18 cellular contexts compared by ENCODE assay signal in the genomic region with DNA sequence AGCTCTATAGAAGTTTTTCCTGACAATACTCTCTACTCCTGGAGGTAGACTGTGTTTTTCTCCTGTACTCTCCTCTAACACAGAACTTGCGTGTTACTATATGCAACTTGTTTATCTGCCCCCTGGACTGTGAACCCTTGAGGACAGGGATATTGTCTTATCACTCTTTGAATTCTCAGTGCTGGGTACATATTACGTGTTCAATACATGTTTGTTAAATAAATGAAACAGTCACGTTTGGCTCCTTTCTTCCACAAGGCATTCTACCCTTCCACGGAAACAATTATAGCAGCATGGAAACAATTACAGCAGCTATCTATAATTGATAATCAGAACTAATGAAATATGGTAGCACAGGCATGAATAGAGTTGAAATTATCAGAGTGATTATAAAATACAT. TPM values are rescaled to one million over a fixed set of nuclear protein-coding genes. Genes with fewer than 3 reads are reported as not detected.
"Had no signal": no experiment of that assay in that cellular context is flagged by ENCODE, and none has a peak within 500 bp of the region (broad histone marks: within the 10 kb centered on the region; RNA-seq: fewer than 3 reads in every experiment).

No MANE protein-coding gene starts in this region.

- H3K4me1 ChIP-seq: ascending aorta, upper lobe of right lung had no signal

- H3K4me3 ChIP-seq: ascending aorta, dorsolateral prefrontal cortex, neural progenitor cell, ovary, SK-N-MC, upper lobe of right lung had no signal

- H3K36me3 ChIP-seq: ascending aorta, neural progenitor cell, ovary, upper lobe of right lung had no signal

- DNase-seq: activated CD4-positive, alpha-beta T cell treated with anti-CD3 and anti-CD28 coated beads, Interleukin-2, amount 50 U/mL, for 48 hours; activated CD4-positive, CD25-positive, alpha-beta regulatory T cell treated with anti-CD3 and anti-CD28 coated beads, Interleukin-2, amount 50 U/mL, for 72 hours; activated naive CD4-positive, alpha-beta T cell treated with anti-CD3 and anti-CD28 coated beads for 36 hours; activated T-cell treated with anti-CD3 and anti-CD28 coated beads, Interleukin-2, amount 50 U/mL, for 1 hour; dorsolateral prefrontal cortex; erythroblast; hypothalamus; kidney glomerular epithelial cell; midbrain; naive B cell; ovary; stimulated activated naive CD8-positive, alpha-beta T cell treated with anti-CD3 and anti-CD28 coated beads, Interleukin-15, Interleukin-2, amounts not matched to agents 100 U/mL and 50 U/mL, for 24 hours; T-helper 1 cell; T1000; upper lobe of right lung had no signal

- H3K27me3 ChIP-seq: ascending aorta, dorsolateral prefrontal cortex, neural progenitor cell, ovary, upper lobe of right lung had no signal

- H3K9me3 ChIP-seq: ascending aorta, ovary, upper lobe of right lung had no signal

- H3K27ac ChIP-seq: ascending aorta, dorsolateral prefrontal cortex, neural progenitor cell, ovary, SK-N-MC, upper lobe of right lung had no signal

- H3K9ac ChIP-seq: neural progenitor cell had no signal

- ATAC-seq: stimulated activated naive CD8-positive, alpha-beta T cell treated with anti-CD3 and anti-CD28 coated beads, Interleukin-15, Interleukin-2, amounts not matched to agents 100 U/mL and 50 U/mL, for 24 hours had no signal

RNA-seq across cellular contexts. Expression of a gene that starts 50.7 kb away (rescaled TPM):
- total RNA-seq: ascending aorta had no signal
